ENCODE assay signal across 26 cellular contexts in genomic region chr5:31366941-31367340, GRCh38.
DNase-seq lines count a peak whose midpoint lies in the region; ATAC-seq, FAIRE-seq and TF ChIP-seq lines count a peak whose summit lies in the region.
"Had no signal": no experiment of that assay in that cellular context is flagged by ENCODE, and none has a peak within 500 bp of the region (broad histone marks: within the 10 kb centered on the region; RNA-seq: fewer than 3 reads in every experiment).

No MANE protein-coding gene starts in this region.

- no peaks in the 10 kb centered on the region for H3K27me3 ChIP-seq in ACC112 (ENCODE audit: insufficient read depth, low read length)
- peaks cover 0 to 6% of the 10 kb centered on the region in 2 experiments; a peak in 2 of 5 replicates for H3K27me3 ChIP-seq in K562 (ENCODE audit: control insufficient read depth in 2 of 2, insufficient read depth in 2 of 2, low read length in 2 of 2)
- peaks cover 0 to 11% of the 10 kb centered on the region in 2 experiments; a peak in 2 of 5 replicates for H3K27me3 ChIP-seq in HepG2 (ENCODE audit: control insufficient read depth in 1 of 2, insufficient read depth in 2 of 2, low read length in 2 of 2)
- peaks cover 0 to 4% of the 10 kb centered on the region in 2 donors for H3K27me3 ChIP-seq in small intestine (ENCODE audit: control insufficient read depth in 2 of 2, insufficient read depth in 2 of 2, low read length in 2 of 2)
- H3K27me3 ChIP-seq: adrenal gland, cardiac muscle cell had no signal

- no peaks in the 10 kb centered on the region for H3K27me3 Mint-ChIP-seq in HFFc6 (ENCODE audit: insufficient read depth)

- H3K9ac ChIP-seq in K562 (ENCODE audit: insufficient read depth in 1 of 2, low read depth in 2 of 2, low read length in 2 of 2) (no peak overlapping the region), HepG2 (ENCODE audit: insufficient read depth, low read depth, low read length) (no peak overlapping the region)
- H3K9ac ChIP-seq: KMS-11 had no signal

- H3K4me1 Mint-ChIP-seq in HFFc6 (ENCODE audit: low read depth), result peaks cover 74% of the 10 kb centered on the region

- no TSS peak for BruUV-seq in K562 (replicated peaks; lab: Mats Ljungman, UMichigan)
- no TSS peak for BruUV-seq in HepG2 (replicated peaks; lab: Mats Ljungman, UMichigan)

- POLR2A ChIA-PET in K562 (lab: Yijun Ruan, JAX), result no interaction called here
- POLR2A ChIA-PET in HepG2 (lab: Yijun Ruan, JAX), result no interaction called here

- no peaks in the 10 kb centered on the region for H3K9me1 ChIP-seq in K562 (ENCODE audit: control insufficient read depth, insufficient read depth, low read length)

- H3K4me1 ChIP-seq in ACC112 (ENCODE audit: control insufficient read depth, insufficient read depth, low read length, unreplicated experiment) (peaks cover 57% of the 10 kb centered on the region), K562 (replicated peaks in 1 of 2; ENCODE audit: control insufficient read depth in 2 of 2, insufficient read depth in 2 of 2, low read length in 2 of 2) (no peaks in the 10 kb centered on the region), HepG2 (ENCODE audit: insufficient read depth, low read length) (no peaks in the 10 kb centered on the region), small intestine (ENCODE audit: control insufficient read depth in 2 of 2, insufficient read depth in 1 of 2, low read depth in 1 of 2, low read length in 1 of 2) (no peaks in the 10 kb centered on the region)
- H3K4me1 ChIP-seq: adrenal gland had no signal

- H3K27ac ChIP-seq in ACC112 (ENCODE audit: low read depth, low read length), result no peak overlapping the region
- no peak overlapping the region for H3K27ac ChIP-seq in K562 (ENCODE audit: extremely low read depth, low read depth, low read length)
- H3K27ac ChIP-seq in HepG2 (ENCODE audit: extremely low read length, insufficient read depth, low read length), result no peak overlapping the region
- no peak overlapping the region for H3K27ac ChIP-seq in small intestine (ENCODE audit: low read depth in 1 of 2, low read length in 1 of 2)
- H3K27ac ChIP-seq: adrenal gland, C4-2B, cardiac muscle cell, epithelial cell of prostate, KMS-11, left ventricle myocardium inferior had no signal

- TF ChIP-seq CTCF in HFFc6 (IDR thresholded peaks at IDR 0.05) (no peak), K562 (IDR thresholded peaks at IDR 0.05 in 2 of 3, conservative IDR thresholded peaks at IDR 0.05 in 1 of 3; ENCODE audit: insufficient read depth in 2 of 3, low read depth in 1 of 3, low read length in 3 of 3) (no peak), HepG2 (CRISPR knock-in tag; IDR thresholded peaks at IDR 0.05) (no peak)

- TF ChIP-seq POLR2A in K562 (conservative IDR thresholded peaks at IDR 0.05), result no peak
- no peak for TF ChIP-seq POLR2A in HepG2 (IDR thresholded peaks at IDR 0.05; ENCODE audit: insufficient read depth in 1 of 2, low read depth in 2 of 2, low read length in 2 of 2)

- H3K9me3 Mint-ChIP-seq in HFFc6, result no peaks in the 10 kb centered on the region

- H3K79me2 ChIP-seq in ACC112 (ENCODE audit: control insufficient read depth, insufficient read depth, low read length, unreplicated experiment) (no peaks in the 10 kb centered on the region), K562 (ENCODE audit: control insufficient read depth, insufficient read depth, low read length) (no peaks in the 10 kb centered on the region), HepG2 (ENCODE audit: insufficient read depth, low read length) (no peaks in the 10 kb centered on the region)

- no peaks in the 10 kb centered on the region for H3K36me3 ChIP-seq in ACC112 (ENCODE audit: insufficient read depth, low read length)
- H3K36me3 ChIP-seq in K562 (ENCODE audit: control insufficient read depth, insufficient read depth, low read length), result no peaks in the 10 kb centered on the region
- no peaks in the 10 kb centered on the region for H3K36me3 ChIP-seq in HepG2 (replicated peaks in 1 of 2; ENCODE audit: control insufficient read depth in 1 of 2, insufficient read depth in 2 of 2, low read length in 2 of 2)
- no peaks in the 10 kb centered on the region for H3K36me3 ChIP-seq in small intestine (ENCODE audit: control insufficient read depth in 2 of 2, insufficient read depth in 2 of 2, low read length in 2 of 2)
- H3K36me3 ChIP-seq: adrenal gland, cardiac muscle cell, left ventricle myocardium inferior had no signal

- TF ChIP-seq EP300 in K562 (IDR thresholded peaks at IDR 0.05; ENCODE audit: low read length) (no peak), HepG2 (IDR thresholded peaks at IDR 0.05; ENCODE audit: low read depth in 2 of 2, low read length in 2 of 2) (no peak), HepG2 (CRISPR knock-in tag; IDR thresholded peaks at IDR 0.05; ENCODE audit: borderline replicate concordance) (no peak)

- no peak overlapping the region for H3K4me3 Mint-ChIP-seq in HFFc6

- DNase-seq in HFFc6 (peak; percentile 43), K562 (ENCODE audit: extremely low read depth in 1 of 4, low spot score in 3 of 4) (no peak), HepG2 (ENCODE audit: low spot score) (no peak), middle frontal gyrus (ENCODE audit: extremely low spot score, low spot score) (no peak), urothelium cell line (ENCODE audit: low spot score) (no peak), small intestine (no peak)
- no peak for DNase-seq in central memory CD4-positive, alpha-beta T cell
- DNase-seq: activated CD8-positive, alpha-beta memory T cell treated with anti-CD3 and anti-CD28 coated beads, Interleukin-2, amount 50 U/mL, for 48 hours; activated effector memory CD4-positive, alpha-beta T cell treated with Interleukin-2 at 50 U/mL for 16 hours; adrenal gland; dermis blood vessel endothelial cell; GOT3; left ventricle myocardium inferior; mucosa of descending colon; NCI-H1930; NCI-H82; right cardiac atrium; stimulated activated CD4-positive, alpha-beta T cell treated with anti-CD3 and anti-CD28 coated beads, Interleukin-15, amount 100 ng/mL, for 24 hours; T-helper 2 cell had no signal

- TF ChIP-seq RAD21 in K562 (CRISPR knock-in tag; conservative IDR thresholded peaks at IDR 0.05 in 1 of 2, IDR thresholded peaks at IDR 0.05 in 1 of 2) (no peak), HepG2 (CRISPR knock-in tag; IDR thresholded peaks at IDR 0.05) (no peak)

- H3K36me3 Mint-ChIP-seq in HFFc6 (ENCODE audit: low read depth), result peaks cover 15% of the 10 kb centered on the region

- H4K20me1 ChIP-seq in K562 (replicated peaks; ENCODE audit: control insufficient read depth, insufficient read depth, low read length) (no peaks in the 10 kb centered on the region), HepG2 (ENCODE audit: insufficient read depth, low read length) (no peaks in the 10 kb centered on the region)

- CTCF ChIA-PET in K562 (lab: Yijun Ruan, JAX; ENCODE audit: low intra/inter-chr PET ratio) (no interaction called here), HepG2 (lab: Yijun Ruan, JAX; ENCODE audit: low intra/inter-chr PET ratio, low total read pairs) (no interaction called here)

- ATAC-seq in K562, result no peak
- no peak for ATAC-seq in HepG2
- ATAC-seq: mucosa of descending colon, right cardiac atrium had no signal

- FAIRE-seq in K562 (lab: Jason Lieb, UNC) (no peak), HepG2 (lab: Jason Lieb, UNC) (no peak), urothelium cell line (lab: Jason Lieb, UNC) (no peak), small intestine (lab: Jason Lieb, UNC) (no peak)
- FAIRE-seq: A204.1, GM19239 had no signal

- H2AFZ ChIP-seq in ACC112 (ENCODE audit: low read length, unreplicated experiment) (peak overlapping the region; percentile 44), K562 (ENCODE audit: low read depth, low read length) (no peak overlapping the region), HepG2 (ENCODE audit: low read length) (no peak overlapping the region)

- WGBS in K562 (ENCODE audit: insufficient coverage, low coverage, missing lambda C conversion rate), result 0% methylated on average over 5 of the region's 5 CpGs
- WGBS in HepG2 (ENCODE audit: low lambda C conversion rate), result 0% methylated on average over 4 of the region's 5 CpGs
- 64 to 70% (median 68%) methylated on average over 5 of the region's 5 CpGs for WGBS in small intestine, 3 donors

- in situ Hi-C loops in K562 (cut with MboI), result no loop called here
- in situ Hi-C loops in HepG2 (cut with HindIII; ENCODE audit: extremely low pct_ligation_motif_present, low pct_unique_long_range_greater_than_20kb), result no loop called here

- H3K4me3 ChIP-seq in ACC112 (ENCODE audit: low read depth, low read length) (no peak overlapping the region), K562 (no peak overlapping the region), HepG2 (replicated peaks in 1 of 3; ENCODE audit: insufficient read depth in 1 of 3, low read depth in 2 of 3, low read length in 3 of 3) (no peak overlapping the region), small intestine (ENCODE audit: low read depth in 1 of 2, low read length in 2 of 2) (no peak overlapping the region)
- H3K4me3 ChIP-seq: adrenal gland, cardiac muscle cell, left ventricle myocardium inferior, mucosa of descending colon had no signal

- intact Hi-C loops in K562 (cut with micrococcal nuclease), result no loop called here
- intact Hi-C loops in HepG2 (cut with micrococcal nuclease; ENCODE audit: unreplicated experiment), result no loop called here

- H3K4me2 ChIP-seq in K562 (ENCODE audit: insufficient read depth, low read length) (no peak overlapping the region), HepG2 (ENCODE audit: low read depth, low read length) (no peak overlapping the region)
- H3K4me2 ChIP-seq: KMS-11 had no signal

- H3K27ac Mint-ChIP-seq in HFFc6, result peak overlapping the region; percentile 88

- H3K9me3 ChIP-seq in K562 (replicated peaks; ENCODE audit: control insufficient read depth, insufficient read depth, low read depth, low read length) (no peaks in the 10 kb centered on the region), HepG2 (ENCODE audit: low read length) (peaks cover 10% of the 10 kb centered on the region; the same call in 1 of the 2 replicates), small intestine (ENCODE audit: control insufficient read depth, low read depth) (no peaks in the 10 kb centered on the region)
- H3K9me3 ChIP-seq: adrenal gland, left ventricle myocardium inferior, mucosa of descending colon had no signal

TF ChIP-seq in K562, 482 proteins besides CTCF, POLR2A, EP300 and RAD21 (continues in another document):
- TF ChIP-seq ZNF511 (CRISPR knock-in tag; IDR thresholded peaks at IDR 0.05), result no peak
- peak; percentile 65 for TF ChIP-seq ZNF316 (IDR thresholded peaks at IDR 0.05)

TF ChIP-seq in HepG2, 621 proteins besides CTCF, POLR2A, EP300 and RAD21 (continues in another document):
- TF ChIP-seq ZBTB37 (CRISPR knock-in tag; IDR thresholded peaks at IDR 0.05), result no peak
- TF ChIP-seq MAFK (conservative IDR thresholded peaks at IDR 0.05 in 1 of 2, IDR thresholded peaks at IDR 0.05 in 1 of 2; ENCODE audit: low read length in 2 of 2), result peak; percentile 53 to 72
